9 cellular contexts compared by ENCODE assay signal in the genomic region with DNA sequence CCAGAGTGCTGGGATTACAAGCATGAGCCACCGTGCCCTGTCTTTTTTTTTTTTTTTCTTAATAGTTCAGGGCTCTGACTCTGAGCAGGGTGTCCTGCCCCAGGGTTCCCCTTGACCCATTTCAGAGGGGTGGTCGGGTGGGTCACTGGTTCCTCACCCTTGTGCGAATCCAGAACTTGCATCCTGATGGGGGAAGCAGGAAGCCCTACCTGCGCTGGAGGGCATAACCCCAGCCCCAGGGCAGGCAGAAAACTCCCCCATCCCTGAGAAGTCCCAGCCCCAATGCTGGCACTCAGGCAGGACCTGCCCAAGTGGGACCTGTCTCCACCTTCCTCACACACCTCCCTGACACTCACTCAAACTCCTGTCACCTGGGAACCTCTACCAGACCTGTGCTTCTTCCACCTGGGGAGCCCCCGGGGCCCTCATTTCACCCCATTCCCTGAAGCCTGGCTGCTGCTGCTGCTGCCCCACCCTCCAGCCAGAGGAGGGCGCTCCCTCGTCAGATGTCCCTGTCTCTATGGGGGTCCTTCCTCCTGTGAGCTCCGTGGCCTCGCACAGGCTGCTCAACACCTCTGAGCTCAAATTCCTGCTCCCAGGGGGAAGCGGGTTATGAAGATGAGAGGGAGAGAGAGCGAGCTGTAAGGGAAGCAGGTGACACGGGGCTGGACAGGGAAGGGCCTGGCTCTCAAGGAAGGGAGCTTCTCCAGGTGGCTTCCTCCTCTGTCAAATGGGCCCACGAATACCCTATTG. TPM values are rescaled to one million over a fixed set of nuclear protein-coding genes. Genes with fewer than 3 reads are reported as not detected.
DNase-seq lines count a peak whose midpoint lies in the region; ATAC-seq, FAIRE-seq and TF ChIP-seq lines count a peak whose summit lies in the region.
"Had no signal": no experiment of that assay in that cellular context is flagged by ENCODE, and none has a peak within 500 bp of the region (broad histone marks: within the 10 kb centered on the region; RNA-seq: fewer than 3 reads in every experiment).

No MANE protein-coding gene starts in this region.

- intact Hi-C loops in OCI-LY7 (cut with micrococcal nuclease; ENCODE audit: unreplicated experiment) = loop anchor here (2.0 kb wide), 1 partner anchor 63 kb away; no protein-coding TSS in a partner anchor

- peaks cover 4% of the 10 kb centered on the region for H3K27me3 ChIP-seq in bronchial epithelial cell (ENCODE audit: control insufficient read depth, insufficient read depth, low read length)

- FAIRE-seq in bronchial epithelial cell (lab: Jason Lieb, UNC) = no peak

- no peaks in the 10 kb centered on the region for H3K4me1 ChIP-seq in OCI-LY7 (ENCODE audit: insufficient read depth, low read length, poor library complexity, severe bottlenecking)

- H3K36me3 ChIP-seq in OCI-LY7 (ENCODE audit: insufficient read depth, low read length) = no peaks in the 10 kb centered on the region
- H3K36me3 ChIP-seq in bronchial epithelial cell (ENCODE audit: control insufficient read depth, insufficient read depth, low read length) = no peaks in the 10 kb centered on the region

- peak overlapping the region; percentile 25; the same call in 1 of the 2 replicates for H3K4me2 ChIP-seq in OCI-LY7 (ENCODE audit: low read length)
- H3K4me2 ChIP-seq: KMS-11 had no signal

- BruUV-seq in OCI-LY7 (replicated peaks; lab: Mats Ljungman, UMichigan) = no TSS peak

- DNase-seq in GM10266 (ENCODE audit: extremely low spot score) (peak; percentile 56), OCI-LY7 (ENCODE audit: low spot score) (peak; percentile 42), bronchial epithelial cell (ENCODE audit: low read depth) (no peak), kidney tubule cell (ENCODE audit: low spot score) (peak; percentile 26), HEK293T (ENCODE audit: extremely low spot score) (no peak)
- DNase-seq in stimulated activated CD4-positive, alpha-beta T cell treated with anti-CD3 and anti-CD28 coated beads, Interleukin-4, amount 100 ng/mL, for 24 hours = peak; percentile 38

- ATAC-seq in GM21737 (IDR thresholded peaks at IDR 0.05; ENCODE audit: unreplicated experiment) = no peak
- no peak for ATAC-seq in HG03280 (IDR thresholded peaks at IDR 0.05; ENCODE audit: unreplicated experiment)

- H3K27ac ChIP-seq in OCI-LY7 (ENCODE audit: low read depth, low read length, poor library complexity, severe bottlenecking) = no peak overlapping the region
- H3K27ac ChIP-seq: KMS-11 had no signal

- peak; percentile 49 for TF ChIP-seq CTCF in GM10266 (IDR thresholded peaks at IDR 0.05; ENCODE audit: control insufficient read depth, insufficient read depth, low read depth, missing control alignments)
- TF ChIP-seq CTCF in OCI-LY7 (conservative IDR thresholded peaks at IDR 0.05; ENCODE audit: low read length) = peak; percentile 82
- peak; percentile 58 for TF ChIP-seq CTCF in bronchial epithelial cell (IDR thresholded peaks at IDR 0.05; ENCODE audit: insufficient read depth, low read length, severe bottlenecking)

- H3K4me3 ChIP-seq in OCI-LY7 (ENCODE audit: low read depth, low read length, poor library complexity, severe bottlenecking) (no peak overlapping the region), bronchial epithelial cell (ENCODE audit: low read depth, low read length) (peak overlapping the region; percentile 34)

- H3K79me2 ChIP-seq in OCI-LY7 (ENCODE audit: insufficient read depth, low read depth, low read length) = no peaks in the 10 kb centered on the region

- H3K9me2 ChIP-seq in OCI-LY7 (ENCODE audit: insufficient read depth, low read length) = no peaks in the 10 kb centered on the region

- CTCF ChIA-PET in OCI-LY7 (lab: Charles Lee; ENCODE audit: unreplicated experiment) (no interaction called here), HEK293T (lab: Yijun Ruan, JAX) (no interaction called here)

- peak overlapping the region; percentile 31; the same call in 1 of the 2 replicates for H2AFZ ChIP-seq in OCI-LY7 (ENCODE audit: low read length)

- POLR2A ChIA-PET in OCI-LY7 (lab: Charles Lee) (interaction anchor here (0.8 kb wide), 1 partner anchor 58 kb away, joined by 3 read pairs; no protein-coding TSS in a partner anchor), HEK293T (lab: Yijun Ruan, JAX) (no interaction called here)

- H4K20me1 ChIP-seq in OCI-LY7 (ENCODE audit: insufficient read depth, low read length) = no peaks in the 10 kb centered on the region

- H3K9me3 ChIP-seq in OCI-LY7 (ENCODE audit: low read length) = no peaks in the 10 kb centered on the region

TF ChIP-seq in HEK293T, 16 proteins besides CTCF, POLR2A, EP300 and RAD21:
- no peak for TF ChIP-seq FOXA1 (IDR thresholded peaks at IDR 0.05)
- TF ChIP-seq LEF1 (IDR thresholded peaks at IDR 0.05; ENCODE audit: borderline replicate concordance) = no peak
- no peak for TF ChIP-seq SP1 (IDR thresholded peaks at IDR 0.05)
- TF ChIP-seq BHLHE40 (IDR thresholded peaks at IDR 0.05; ENCODE audit: borderline replicate concordance) = no peak
- TF ChIP-seq, protein P1, sequence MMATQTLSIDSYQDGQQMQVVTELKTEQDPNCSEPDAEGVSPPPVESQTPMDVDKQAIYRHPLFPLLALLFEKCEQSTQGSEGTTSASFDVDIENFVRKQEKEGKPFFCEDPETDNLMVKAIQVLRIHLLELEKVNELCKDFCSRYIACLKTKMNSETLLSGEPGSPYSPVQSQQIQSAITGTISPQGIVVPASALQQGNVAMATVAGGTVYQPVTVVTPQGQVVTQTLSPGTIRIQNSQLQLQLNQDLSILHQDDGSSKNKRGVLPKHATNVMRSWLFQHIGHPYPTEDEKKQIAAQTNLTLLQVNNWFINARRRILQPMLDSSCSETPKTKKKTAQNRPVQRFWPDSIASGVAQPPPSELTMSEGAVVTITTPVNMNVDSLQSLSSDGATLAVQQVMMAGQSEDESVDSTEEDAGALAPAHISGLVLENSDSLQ (IDR thresholded peaks at IDR 0.05) = no peak
- TF ChIP-seq SUZ12 (IDR thresholded peaks at IDR 0.05) = no peak
- no peak for TF ChIP-seq ELF4 (IDR thresholded peaks at IDR 0.05)

RNA-seq across cellular contexts. Expression of a gene that starts 15.1 kb away (rescaled TPM):
- 19.0 and 22.8 TPM in 2 replicates for total RNA-seq in OCI-LY7 (2014; rRNA removed; shearing (Covaris generic))
- 23.7 and 28.7 TPM in 2 replicates for total RNA-seq in OCI-LY7 (2022)
- total RNA-seq in bronchial epithelial cell = 2.6 and 3.1 TPM in 2 replicates

Comparison
In these comparisons a context has a peak if more than half of its experiments do, and no peak if none do; other contexts are left out.
1. DNase-seq: peak in GM10266 (single experiment), OCI-LY7 (single experiment), kidney tubule cell (single experiment) and stimulated activated CD4-positive, alpha-beta T cell treated with anti-CD3 and anti-CD28 coated beads, Interleukin-4, amount 100 ng/mL, for 24 hours (single experiment); none in bronchial epithelial cell (single experiment) and HEK293T (single experiment).
2. Peak in every context shown above with its lines, with median percentiles within 50 percentile points of each other: CTCF ChIP-seq.